In genomic region chr14:31561155-31561846, GRCh38 we compare ENCODE assay signal across 8 cellular contexts. TPM values are rescaled to one million over a fixed set of nuclear protein-coding genes. Genes with fewer than 3 reads are reported as not detected.
A peak's percentile ranks its signal among the peaks of the same experiment; 100 is the strongest.
DNase-seq lines count a peak whose midpoint lies in the region; ATAC-seq and TF ChIP-seq lines count a peak whose summit lies in the region.

TSS of gene NUBPL (plus strand) at chr14:31561404. CDS start at chr14:31561440, 36 bp downstream.

- in situ Hi-C loops in ACHN (cut with HindIII; ENCODE audit: low pct_ligation_motif_present, low pct_unique_long_range_greater_than_20kb, low sequenced_read_pairs): no loop called here

- intact Hi-C loops in spleen (cut with DNase I; ENCODE audit: low total_unique reads): no loop called here

- POLR2A ChIA-PET in WTC11 (lab: Charles Lee): no interaction called here

- H3K4me1 ChIP-seq in spleen: peaks cover 14 to 39% (median 31%) of the 10 kb centered on the region in 6 donors

- H3K4me1 Mint-ChIP-seq in WTC11: peaks cover 6% of the 10 kb centered on the region

- CTCF ChIA-PET in WTC11 (lab: Charles Lee): no interaction called here

- H3K9me3 Mint-ChIP-seq in WTC11: peaks cover 12% of the 10 kb centered on the region

- TF ChIP-seq POLR2A in spleen (IDR thresholded peaks at IDR 0.05): peak in 1 of 3 donors; percentile 54

- WGBS in spleen, 5 donors: 0 to 1% (median 0%) methylated on average over 28 to 34 of the region's 34 CpGs

- peak; percentile 95 for ATAC-seq in GM18873 (IDR thresholded peaks at IDR 0.05; ENCODE audit: low FRiP score, unreplicated experiment)
- peak; percentile 95 for ATAC-seq in HG03139 (IDR thresholded peaks at IDR 0.05; ENCODE audit: unreplicated experiment)
- peak; percentile 88 for ATAC-seq in WTC11

- H3K27me3 ChIP-seq in spleen (replicated peaks in 1 of 7): no peaks in the 10 kb centered on the region

- H3K27ac ChIP-seq in spleen: peak within 1 kb of the TSS; percentile 83 to 95 (median 90)

- H3K27ac Mint-ChIP-seq in WTC11: peak within 1 kb of the TSS; percentile 79

- TF ChIP-seq CTCF in WTC11 (IDR thresholded peaks at IDR 0.05) (no peak), cardiac fibroblast (IDR thresholded peaks at IDR 0.05; ENCODE audit: low read depth, low read length) (no peak), spleen (IDR thresholded peaks at IDR 0.05 in 8 of 11, conservative IDR thresholded peaks at IDR 0.05 in 3 of 11) (no peak)

- H3K4me3 ChIP-seq in cardiac fibroblast (replicated peaks in 1 of 2; ENCODE audit: low read depth in 2 of 2, low read length in 2 of 2) (peak within 1 kb of the TSS; percentile 90 to 94), spleen (peak within 1 kb of the TSS; percentile 51 to 92 (median 71))

- H3K36me3 Mint-ChIP-seq in WTC11: no peaks in the 10 kb centered on the region

- DNase-seq in ACHN (peak; percentile 91), NCI-H2227 (lab: John Stamatoyannopoulos, UW; ENCODE audit: unreplicated experiment) (peak; percentile 96), WTC11 (ENCODE audit: low spot score) (peak; percentile 95), cardiac fibroblast (ENCODE audit: low read depth in 2 of 2) (peak; percentile 97), inferior parietal cortex (ENCODE audit: extremely low spot score) (peak; percentile 96), spleen (peak; percentile 98)

- peaks cover 0 to 5% (median 0%) of the 10 kb centered on the region in 6 donors for H3K36me3 ChIP-seq in spleen

- peak within 1 kb of the TSS; percentile 91 for H3K4me3 Mint-ChIP-seq in WTC11

- no peaks in the 10 kb centered on the region; the same call in 1 of the 2 replicates for H3K27me3 Mint-ChIP-seq in WTC11 (ENCODE audit: low read depth)

- no peaks in the 10 kb centered on the region for H3K9me3 ChIP-seq in spleen

TF ChIP-seq in WTC11, 78 proteins besides CTCF, POLR2A, EP300 and RAD21:
- TF ChIP-seq ATF2 (CRISPR knock-in tag; IDR thresholded peaks at IDR 0.05; ENCODE audit: borderline replicate concordance, low read depth): no peak
- TF ChIP-seq MAX (CRISPR knock-in tag; IDR thresholded peaks at IDR 0.05): 0 out of 2 replicates have a peak, but pooled peaks have one; percentile 20
- no peak for TF ChIP-seq USF1 (CRISPR knock-in tag; IDR thresholded peaks at IDR 0.05)
- peak; percentile 99 for TF ChIP-seq CREM (CRISPR knock-in tag; IDR thresholded peaks at IDR 0.05)
- TF ChIP-seq ZNF423 (CRISPR knock-in tag; IDR thresholded peaks at IDR 0.05): peak; percentile 58; the same call in 1 of the 2 replicates
- TF ChIP-seq ATF1 (CRISPR knock-in tag; IDR thresholded peaks at IDR 0.05): peak; percentile 72; the same call in 1 of the 2 replicates
- peak; percentile 60; the same call in 1 of the 2 replicates for TF ChIP-seq FOXP1 (CRISPR knock-in tag; IDR thresholded peaks at IDR 0.05; ENCODE audit: borderline replicate concordance)
- peak; percentile 69 for TF ChIP-seq SP1 (CRISPR knock-in tag; conservative IDR thresholded peaks at IDR 0.05)
- peak; percentile 63 for TF ChIP-seq FOXK1 (CRISPR knock-in tag; IDR thresholded peaks at IDR 0.05)
- TF ChIP-seq ZMAT4 (CRISPR knock-in tag; IDR thresholded peaks at IDR 0.05): no peak
- TF ChIP-seq ARID4B (CRISPR knock-in tag; IDR thresholded peaks at IDR 0.05; ENCODE audit: borderline replicate concordance): no peak; the same call in 1 of the 2 replicates
- TF ChIP-seq PREB (CRISPR knock-in tag; IDR thresholded peaks at IDR 0.05; ENCODE audit: borderline replicate concordance): peak; percentile 58; the same call in 1 of the 2 replicates
- no peak for TF ChIP-seq ZBTB43 (CRISPR knock-in tag; IDR thresholded peaks at IDR 0.05)
- TF ChIP-seq ZBTB21 (CRISPR knock-in tag; IDR thresholded peaks at IDR 0.05; ENCODE audit: borderline replicate concordance): 0 out of 2 replicates have a peak, but pooled peaks have one; percentile 40
- peak; percentile 54; the same call in 1 of the 2 replicates for TF ChIP-seq MYBL2 (CRISPR knock-in tag; IDR thresholded peaks at IDR 0.05)
- TF ChIP-seq GABPB1 (CRISPR knock-in tag; IDR thresholded peaks at IDR 0.05): peak; percentile 77
TF ChIP-seq in WTC11: peak in this region for 11.

RNA-seq across cellular contexts. Expression of gene NUBPL, which starts in this region (rescaled TPM):
- total RNA-seq in WTC11 (2021) (11.6 to 15.5 TPM (median 14.2 TPM) in 3 replicates), spleen (10 to 100 TPM; 12.3 to 28.2 (median 18.0) TPM)
- 1 to 10 TPM; 4.1 to 5.5 (median 4.9) TPM for polyA plus RNA-seq in spleen

Comparison
In these comparisons a context has a peak if more than half of its experiments do, and no peak if none do; other contexts are left out.
1. Peak in every context shown above with its lines: DNase-seq, ATAC-seq, H3K4me3 ChIP-seq and H3K27ac ChIP-seq.